In the genomic region with DNA sequence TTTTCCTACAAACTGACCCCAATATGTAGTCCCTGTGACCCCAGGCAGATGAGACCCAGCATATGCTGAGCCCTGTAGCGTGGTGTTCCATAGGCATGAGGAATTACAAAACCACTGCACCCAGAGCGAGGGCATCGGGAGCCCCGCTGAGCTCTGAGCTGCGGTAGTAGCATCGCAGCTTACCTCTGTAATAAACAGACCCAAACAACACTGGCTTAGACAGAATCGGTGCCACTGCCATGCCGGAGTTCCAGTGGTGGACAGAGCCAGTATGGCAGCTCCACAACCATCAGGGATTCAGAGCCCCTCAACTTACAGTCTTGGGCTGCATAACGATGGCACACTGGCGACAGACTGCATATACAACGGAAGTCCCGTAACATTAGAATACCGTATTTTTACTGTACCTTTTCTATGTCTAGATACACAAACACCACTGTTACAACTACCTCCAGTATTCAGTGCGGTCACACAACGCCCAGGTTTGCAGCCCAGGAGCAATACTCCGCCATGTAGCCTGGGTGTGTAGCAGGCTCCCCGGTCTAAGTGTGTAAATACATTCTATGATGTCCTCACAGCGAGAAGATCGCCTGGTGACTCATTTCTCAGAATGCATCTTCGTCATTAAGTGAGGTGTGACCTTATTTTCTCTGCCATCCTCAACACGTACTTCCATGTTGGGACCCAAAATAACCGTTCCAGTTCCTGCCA, we compare ENCODE assay signal across 19 cellular contexts.
"Had no signal": no experiment of that assay in that cellular context is flagged by ENCODE, and none has a peak within 500 bp of the region (broad histone marks: within the 10 kb centered on the region; RNA-seq: fewer than 3 reads in every experiment).

No MANE protein-coding gene starts in this region.

- FAIRE-seq: endometrium had no signal

- H3K4me3 Mint-ChIP-seq: natural killer cell treated with Interleukin-12 subunit alpha and Interleukin-12 subunit beta and Interleukin-15 and Interleukin-18, amount 100 ng/mL, for 72 hours had no signal

- ATAC-seq: gastrocnemius medialis, heart right ventricle, left lobe of liver had no signal

- H3K27ac ChIP-seq: dorsolateral prefrontal cortex, esophagus muscularis mucosa, gastrocnemius medialis, heart right ventricle, neutrophil, right atrium auricular region, sigmoid colon, skin epidermis, upper lobe of left lung, vagina had no signal

- H3K4me1 ChIP-seq: esophagus muscularis mucosa, gastrocnemius medialis, heart right ventricle, right atrium auricular region, sigmoid colon, vagina had no signal

- H3K4me3 ChIP-seq: dorsolateral prefrontal cortex, esophagus muscularis mucosa, gastrocnemius medialis, heart right ventricle, right atrium auricular region, sigmoid colon, skin epidermis, upper lobe of left lung, vagina had no signal

- H3K9me3 ChIP-seq: esophagus muscularis mucosa, gastrocnemius medialis, heart right ventricle, neutrophil, right atrium auricular region, sigmoid colon, upper lobe of left lung, vagina had no signal

- H3K9me3 Mint-ChIP-seq: natural killer cell treated with Interleukin-12 subunit alpha and Interleukin-12 subunit beta and Interleukin-15 and Interleukin-18, amount 100 ng/mL, for 72 hours had no signal

- H3K36me3 Mint-ChIP-seq: natural killer cell treated with Interleukin-12 subunit alpha and Interleukin-12 subunit beta and Interleukin-15 and Interleukin-18, amount 100 ng/mL, for 72 hours had no signal

- H3K27ac Mint-ChIP-seq: natural killer cell treated with Interleukin-12 subunit alpha and Interleukin-12 subunit beta and Interleukin-15 and Interleukin-18, amount 100 ng/mL, for 72 hours had no signal

- DNase-seq: cortex of kidney; dorsolateral prefrontal cortex; effector memory CD4-positive, alpha-beta T cell; gastrocnemius medialis; heart right ventricle; islet precursor cell; midbrain; stimulated activated CD4-positive, alpha-beta T cell treated with anti-CD3 and anti-CD28 coated beads, Interleukin-12 subunit alpha, Interleukin-12 subunit beta, amount 100 ng/mL, for 4 hours; stimulated activated naive CD4-positive, alpha-beta T cell treated with Interleukin-2 at 50 U/mL for 16 hours; upper lobe of left lung had no signal

- H3K27me3 ChIP-seq: dorsolateral prefrontal cortex, esophagus muscularis mucosa, gastrocnemius medialis, heart right ventricle, neutrophil, right atrium auricular region, sigmoid colon, upper lobe of left lung, vagina had no signal

- H3K36me3 ChIP-seq: esophagus muscularis mucosa, gastrocnemius medialis, heart right ventricle, neutrophil, right atrium auricular region, sigmoid colon, upper lobe of left lung, vagina had no signal

- H3K27me3 Mint-ChIP-seq: natural killer cell treated with Interleukin-12 subunit alpha and Interleukin-12 subunit beta and Interleukin-15 and Interleukin-18, amount 100 ng/mL, for 72 hours had no signal
